In the genomic region with DNA sequence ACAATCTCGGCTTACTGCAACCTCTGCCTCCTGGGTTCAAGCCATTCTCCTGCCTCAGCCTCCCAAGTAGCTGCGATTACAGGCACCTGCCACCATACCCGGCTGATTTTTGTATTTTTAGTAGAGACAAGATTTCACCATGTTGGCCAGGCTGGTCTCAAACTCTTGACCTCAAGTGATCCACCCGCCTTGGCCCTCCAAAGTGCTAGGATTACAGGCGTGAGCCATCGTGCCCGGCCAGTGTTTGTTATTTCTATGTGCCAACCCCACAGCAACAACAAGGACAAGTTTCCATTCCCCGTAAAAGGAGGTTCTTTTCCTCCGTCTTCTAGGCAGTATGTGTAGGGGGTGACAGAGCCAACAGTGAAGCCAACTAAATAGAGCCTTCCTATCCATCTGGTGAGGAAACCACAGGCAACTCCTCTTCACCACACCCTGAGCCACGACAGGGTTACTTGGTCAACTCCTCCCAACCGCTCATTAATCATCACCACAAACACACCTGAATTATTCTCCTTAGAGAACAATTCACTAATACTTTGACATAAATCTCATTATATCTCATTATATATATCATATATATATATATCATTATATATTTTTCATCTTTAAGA, we compare ENCODE assay signal across 12 cellular contexts. TPM values are rescaled to one million over a fixed set of nuclear protein-coding genes. Genes with fewer than 3 reads are reported as not detected.
DNase-seq lines count a peak whose midpoint lies in the region; ATAC-seq and TF ChIP-seq lines count a peak whose summit lies in the region.
"Had no signal": no experiment of that assay in that cellular context is flagged by ENCODE, and none has a peak within 500 bp of the region (broad histone marks: within the 10 kb centered on the region; RNA-seq: fewer than 3 reads in every experiment).

No MANE protein-coding gene starts in this region.

- DNase-seq in HT1080 (ENCODE audit: low read depth) = peak; percentile 31
- DNase-seq in SW480 (ENCODE audit: low spot score) = peak; percentile 50
- no peak for DNase-seq in nephron progenitor cell
- no peak for DNase-seq in NCI-H526 (lab: John Stamatoyannopoulos, UW)
- no peak for DNase-seq in neural progenitor cell (ENCODE audit: low spot score)
- DNase-seq: Caco-2, SIG-M5, small intestine had no signal

- TF ChIP-seq CTCF in nephron progenitor cell (IDR thresholded peaks at IDR 0.05) (no peak), neural progenitor cell (IDR thresholded peaks at IDR 0.05) (no peak)

- no peak overlapping the region for H3K27ac ChIP-seq in neural progenitor cell

- H3K4me3 ChIP-seq in neural progenitor cell = no peak overlapping the region

- no peak overlapping the region for H3K9ac ChIP-seq in neural progenitor cell

- peaks cover 92% of the 10 kb centered on the region for H3K4me1 Mint-ChIP-seq in activated naive CD4-positive, alpha-beta T cell treated with anti-CD3 and anti-CD28 coated beads, Interleukin-2, amount 50 U/mL, for 24 hours
- peaks cover 33% of the 10 kb centered on the region for H3K4me1 Mint-ChIP-seq in nephron progenitor cell
- peaks cover 37% of the 10 kb centered on the region for H3K4me1 Mint-ChIP-seq in neural progenitor cell

- peaks cover 25% of the 10 kb centered on the region for H3K79me2 ChIP-seq in neural progenitor cell (ENCODE audit: low read depth)

- peak overlapping the region; percentile 78 for H3K27ac Mint-ChIP-seq in activated naive CD4-positive, alpha-beta T cell treated with anti-CD3 and anti-CD28 coated beads, Interleukin-2, amount 50 U/mL, for 24 hours
- H3K27ac Mint-ChIP-seq in nephron progenitor cell (peak overlapping the region; percentile 64), neural progenitor cell (no peak overlapping the region)
- H3K27ac Mint-ChIP-seq: natural killer cell treated with Interleukin-12 subunit alpha and Interleukin-12 subunit beta and Interleukin-15 and Interleukin-18, amount 100 ng/mL, for 72 hours had no signal

- H3K36me3 ChIP-seq in neural progenitor cell = no peaks in the 10 kb centered on the region

- no peaks in the 10 kb centered on the region for H4K20me1 ChIP-seq in neural progenitor cell (ENCODE audit: low read depth)

- H3K9me3 ChIP-seq in neural progenitor cell (ENCODE audit: low read depth) = no peaks in the 10 kb centered on the region
- H3K9me3 ChIP-seq: Caco-2 had no signal

- no peaks in the 10 kb centered on the region for H3K27me3 Mint-ChIP-seq in activated naive CD4-positive, alpha-beta T cell treated with anti-CD3 and anti-CD28 coated beads, Interleukin-2, amount 50 U/mL, for 24 hours
- H3K27me3 Mint-ChIP-seq in nephron progenitor cell (ENCODE audit: low read depth, poor library complexity) = no peaks in the 10 kb centered on the region
- peaks cover 5% of the 10 kb centered on the region for H3K27me3 Mint-ChIP-seq in neural progenitor cell (ENCODE audit: insufficient read depth, low read depth)
- H3K27me3 Mint-ChIP-seq: natural killer cell treated with Interleukin-12 subunit alpha and Interleukin-12 subunit beta and Interleukin-15 and Interleukin-18, amount 100 ng/mL, for 72 hours had no signal

- H3K9me3 Mint-ChIP-seq in activated naive CD4-positive, alpha-beta T cell treated with anti-CD3 and anti-CD28 coated beads, Interleukin-2, amount 50 U/mL, for 24 hours = no peaks in the 10 kb centered on the region
- H3K9me3 Mint-ChIP-seq in nephron progenitor cell = no peaks in the 10 kb centered on the region
- H3K9me3 Mint-ChIP-seq in neural progenitor cell = no peaks in the 10 kb centered on the region
- H3K9me3 Mint-ChIP-seq: natural killer cell treated with Interleukin-12 subunit alpha and Interleukin-12 subunit beta and Interleukin-15 and Interleukin-18, amount 100 ng/mL, for 72 hours had no signal

- H2AFZ ChIP-seq in neural progenitor cell (replicated peaks) = no peak overlapping the region

- H3K4me3 Mint-ChIP-seq in activated naive CD4-positive, alpha-beta T cell treated with anti-CD3 and anti-CD28 coated beads, Interleukin-2, amount 50 U/mL, for 24 hours = peak overlapping the region; percentile 28
- H3K4me3 Mint-ChIP-seq in nephron progenitor cell = no peak overlapping the region
- no peak overlapping the region for H3K4me3 Mint-ChIP-seq in neural progenitor cell
- H3K4me3 Mint-ChIP-seq: natural killer cell treated with Interleukin-12 subunit alpha and Interleukin-12 subunit beta and Interleukin-15 and Interleukin-18, amount 100 ng/mL, for 72 hours had no signal

- no peak overlapping the region for H3K4me2 ChIP-seq in neural progenitor cell

- H3K27me3 ChIP-seq in neural progenitor cell = no peaks in the 10 kb centered on the region

- H3F3A ChIP-seq in neural progenitor cell (ENCODE audit: low read depth) = no peaks in the 10 kb centered on the region

- peaks cover 39% of the 10 kb centered on the region for H3K4me1 ChIP-seq in neural progenitor cell

- H3K36me3 Mint-ChIP-seq in activated naive CD4-positive, alpha-beta T cell treated with anti-CD3 and anti-CD28 coated beads, Interleukin-2, amount 50 U/mL, for 24 hours = peaks cover 17% of the 10 kb centered on the region
- no peaks in the 10 kb centered on the region for H3K36me3 Mint-ChIP-seq in nephron progenitor cell (ENCODE audit: low read depth)
- peaks cover 1% of the 10 kb centered on the region for H3K36me3 Mint-ChIP-seq in neural progenitor cell
- H3K36me3 Mint-ChIP-seq: natural killer cell treated with Interleukin-12 subunit alpha and Interleukin-12 subunit beta and Interleukin-15 and Interleukin-18, amount 100 ng/mL, for 72 hours had no signal

- ATAC-seq in GM18498 (IDR thresholded peaks at IDR 0.05; ENCODE audit: unreplicated experiment) (no peak), HG03045 (IDR thresholded peaks at IDR 0.05; ENCODE audit: unreplicated experiment) (no peak)

RNA-seq across cellular contexts. Expression of a gene that starts 25.5 kb away (rescaled TPM):
- total RNA-seq in HT1080 (2014; rRNA removed; shearing (Covaris generic)) = 1.6 and 2.0 TPM in 2 replicates
- 5.5 and 7.4 TPM in 2 replicates for polyA plus RNA-seq in HT1080 (2015; cell fraction: cytosol; rRNA removed)
- polyA plus RNA-seq in HT1080 (2015; cell fraction: nucleus; rRNA removed) = 8.4 and 9.0 TPM in 2 replicates
- 3.7 and 3.8 TPM in 2 replicates for total RNA-seq in neural progenitor cell (ENCODE audit: low replicate concordance)

Comparison
In these comparisons a context has a peak if more than half of its experiments do, and no peak if none do; other contexts are left out.
1. DNase-seq: peak in HT1080 (single experiment) and SW480 (single experiment); none in nephron progenitor cell (single experiment), NCI-H526 (0 of 2) and neural progenitor cell (single experiment).